In the genomic region with DNA sequence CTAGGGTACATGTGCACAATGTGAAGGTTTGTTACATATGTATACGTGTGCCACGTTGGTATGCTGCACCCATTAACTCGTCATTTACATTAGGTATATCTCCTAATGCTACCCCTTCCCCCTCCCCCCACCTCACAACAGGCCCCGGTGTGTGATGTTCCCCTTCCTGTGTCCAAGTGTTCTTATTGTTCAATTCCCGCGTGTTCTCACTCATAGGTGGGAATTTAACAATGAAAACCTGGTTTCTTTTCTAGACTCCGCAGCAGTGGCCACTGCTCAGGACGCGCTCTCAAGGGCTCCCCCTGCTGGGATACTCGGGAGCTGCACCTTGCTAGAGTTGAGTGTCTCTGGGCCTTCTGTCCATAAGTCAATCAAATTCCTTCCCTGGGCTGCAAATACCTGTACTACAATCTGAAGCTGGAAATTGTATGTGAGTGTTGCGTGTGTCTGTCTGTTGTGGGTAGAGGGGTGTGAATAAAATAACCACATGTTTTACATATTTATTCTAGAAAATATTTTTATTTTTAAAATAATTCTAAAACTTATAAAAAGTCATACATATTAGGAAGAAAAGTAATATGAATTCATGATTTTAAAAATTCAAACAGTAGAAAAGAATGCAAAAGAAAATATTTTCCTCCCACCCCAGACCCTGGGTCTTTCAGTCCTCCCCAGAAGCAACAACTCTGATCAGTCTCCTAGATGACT, we compare ENCODE assay signal across 9 cellular contexts. TPM values are rescaled to one million over a fixed set of nuclear protein-coding genes. Genes with fewer than 3 reads are reported as not detected.
DNase-seq lines count a peak whose midpoint lies in the region; ATAC-seq and TF ChIP-seq lines count a peak whose summit lies in the region.
"Had no signal": no experiment of that assay in that cellular context is flagged by ENCODE, and none has a peak within 500 bp of the region (broad histone marks: within the 10 kb centered on the region; RNA-seq: fewer than 3 reads in every experiment).

No MANE protein-coding gene starts in this region.

- peak; percentile 85 for DNase-seq in D341Med (ENCODE audit: low spot score)
- peak; percentile 80 for DNase-seq in NCI-H510A treated with DMSO at 0.1 percent for 48 hours (lab: John Stamatoyannopoulos, UW)
- DNase-seq in activated CD4-positive, alpha-beta T cell treated with anti-CD3 and anti-CD28 coated beads for 48 hours: peak; percentile 96
- DNase-seq in dedifferentiated amniotic fluid mesenchymal stem cell (ENCODE audit: extremely low spot score): peak; percentile 82
- peak; percentile 81 to 85 (median 85) for DNase-seq in right lobe of liver
- DNase-seq in stimulated activated CD4-positive, alpha-beta T cell treated with anti-CD3 and anti-CD28 coated beads, Interleukin-4, amount 100 ng/mL, for 4 hours: peak; percentile 76 to 88

- TF ChIP-seq POLR2A in right lobe of liver (IDR thresholded peaks at IDR 0.05): no peak

- 0% methylated on average over 11 of the region's 11 CpGs for WGBS in right lobe of liver (ENCODE audit: insufficient coverage, low coverage, low lambda C conversion rate, missing lambda C conversion rate)

- H3K36me3 ChIP-seq in right lobe of liver: no peaks in the 10 kb centered on the region

- peak overlapping the region; percentile 27 to 38 (median 36) for H3K4me3 ChIP-seq in right lobe of liver

- intact Hi-C loops in right lobe of liver (cut with DNase I): loop anchor here in 1 of 2 donors (5.0 kb wide), 1 partner anchor 145 kb away; no protein-coding TSS in a partner anchor

- TF ChIP-seq CTCF in right lobe of liver (IDR thresholded peaks at IDR 0.05): peak; percentile 87 to 97 (median 94)

- no peak overlapping the region for H3K27ac ChIP-seq in right lobe of liver
- H3K27ac ChIP-seq: epithelial cell of prostate had no signal

- H3K4me1 ChIP-seq in right lobe of liver: no peaks in the 10 kb centered on the region

- H3K27me3 ChIP-seq in right lobe of liver: no peaks in the 10 kb centered on the region

- ATAC-seq in HG03159 (IDR thresholded peaks at IDR 0.05; ENCODE audit: unreplicated experiment): peak; percentile 73
- peak; percentile 95 to 99 (median 98) for ATAC-seq in right lobe of liver
- no peak for ATAC-seq in HG03520 (IDR thresholded peaks at IDR 0.05; ENCODE audit: unreplicated experiment)

- H3K9me3 ChIP-seq in right lobe of liver: no peaks in the 10 kb centered on the region

RNA-seq across cellular contexts. Expression of a gene that starts 8.2 kb away (rescaled TPM):
- total RNA-seq in right lobe of liver: 10 to 100 TPM in 2 of 6 experiments, 1 to 10 TPM in 4; 5.9 to 11.2 (median 9.0) TPM

RNA-seq across cellular contexts. Expression of a gene that starts 9.2 kb away (rescaled TPM):
- not detected for total RNA-seq in right lobe of liver

RNA-seq across cellular contexts. Expression of a gene that starts 35.5 kb away (rescaled TPM):
- total RNA-seq in right lobe of liver: 10 to 100 TPM; 22.7 to 41.2 (median 35.0) TPM
